19 cellular contexts compared by ENCODE assay signal in genomic region chr7:140048138-140048537, GRCh38.
"Had no signal": no experiment of that assay in that cellular context is flagged by ENCODE, and none has a peak within 500 bp of the region (broad histone marks: within the 10 kb centered on the region; RNA-seq: fewer than 3 reads in every experiment).

No MANE protein-coding gene starts in this region.

- FAIRE-seq: colon, keratinocyte, pancreas had no signal

- H3K27ac Mint-ChIP-seq: endodermal cell had no signal

- H3K9me3 Mint-ChIP-seq: endodermal cell; naive thymus-derived CD8-positive, alpha-beta T cell had no signal

- H3K27me3 ChIP-seq: body of pancreas, dorsolateral prefrontal cortex, foreskin keratinocyte, pancreas, tibial nerve, vagina had no signal

- H3K9me3 ChIP-seq: body of pancreas, pancreas, tibial nerve, vagina had no signal

- H3K4me1 ChIP-seq: vagina had no signal

- H3K4me3 Mint-ChIP-seq: endodermal cell; naive thymus-derived CD8-positive, alpha-beta T cell had no signal

- H3K27me3 Mint-ChIP-seq: naive thymus-derived CD8-positive, alpha-beta T cell had no signal

- DNase-seq: activated CD4-positive, alpha-beta T cell treated with anti-CD3 and anti-CD28 coated beads for 1 hour; activated CD4-positive, alpha-beta T cell treated with anti-CD3 and anti-CD28 coated beads, Interleukin-2, amount 50 U/mL, for 4 hours; activated naive CD4-positive, alpha-beta T cell; body of pancreas; caudate nucleus; dorsolateral prefrontal cortex; endodermal cell; foreskin keratinocyte; naive thymus-derived CD8-positive, alpha-beta T cell; pancreas; stimulated activated naive CD4-positive, alpha-beta T cell; SW 1271; T-helper 2 cell; WERI-Rb-1 had no signal

- H3K27ac ChIP-seq: dorsolateral prefrontal cortex, epithelial cell of prostate, foreskin keratinocyte, tibial nerve, vagina, WERI-Rb-1 had no signal

- ATAC-seq: body of pancreas; foreskin keratinocyte; naive thymus-derived CD8-positive, alpha-beta T cell had no signal

- H3K4me3 ChIP-seq: body of pancreas, dorsolateral prefrontal cortex, pancreas, tibial nerve, vagina had no signal

- H3K36me3 ChIP-seq: pancreas, WERI-Rb-1 had no signal
